Comparison of ENCODE assay signal across 8 cellular contexts in the genomic region with DNA sequence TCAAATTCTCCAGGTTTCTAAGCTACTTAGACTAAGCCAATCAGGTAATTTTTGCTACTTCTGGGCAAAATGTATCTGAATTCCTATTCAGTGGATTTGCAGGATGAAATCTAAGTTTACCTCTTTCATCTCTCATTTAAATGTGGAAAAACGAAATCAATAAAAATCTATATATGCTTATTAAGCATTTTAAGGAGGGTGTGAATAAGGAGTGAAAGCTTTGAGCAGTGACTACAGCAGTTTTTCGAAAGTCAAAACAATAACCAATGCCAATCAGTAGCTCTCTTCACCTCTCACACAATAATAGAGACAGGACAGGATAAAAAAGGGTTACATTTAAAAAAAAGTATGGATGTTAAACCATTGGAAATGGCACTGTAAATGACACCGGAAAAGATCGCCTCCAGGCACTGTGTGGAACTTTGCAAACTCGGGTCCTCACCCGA. TPM values are rescaled to one million over a fixed set of nuclear protein-coding genes. Genes with fewer than 3 reads are reported as not detected.
DNase-seq lines count a peak whose midpoint lies in the region; ATAC-seq and TF ChIP-seq lines count a peak whose summit lies in the region.

No MANE protein-coding gene starts in this region.

- TF ChIP-seq CTCF in HFFc6 (IDR thresholded peaks at IDR 0.05) = no peak
- no peak for TF ChIP-seq CTCF in WI38 (IDR thresholded peaks at IDR 0.05; ENCODE audit: low read depth, low read length)
- TF ChIP-seq CTCF in tibial artery (IDR thresholded peaks at IDR 0.05) = no peak

- H3K36me3 ChIP-seq in ES-I3 (ENCODE audit: insufficient read depth, low read length) (no peaks in the 10 kb centered on the region), tibial artery (no peaks in the 10 kb centered on the region)

- peaks cover 26% of the 10 kb centered on the region for H3K4me1 Mint-ChIP-seq in HFFc6 (ENCODE audit: low read depth)

- peak overlapping the region; percentile 99 for H3K9ac ChIP-seq in ES-I3 (ENCODE audit: low read depth, low read length)

- no peaks in the 10 kb centered on the region for H3K9me3 Mint-ChIP-seq in HFFc6

- H3K27me3 Mint-ChIP-seq in HFFc6 (ENCODE audit: insufficient read depth) = peaks cover 1% of the 10 kb centered on the region

- H3K4me3 ChIP-seq in WI38 (ENCODE audit: low read depth, low read length) (peak overlapping the region; percentile 92), iPS-18c (ENCODE audit: insufficient read depth, low read depth, low read length) (peak overlapping the region; percentile 15; the same call in 1 of the 2 replicates), tibial artery (peak overlapping the region; percentile 73 to 94)

- no peak for DNase-seq in HFFc6
- DNase-seq in tibial artery = no peak
- no peak for DNase-seq in ureter (ENCODE audit: low spot score)
- DNase-seq in activated gamma-delta T cell (lab: John Stamatoyannopoulos, UW) = no peak

- no peaks in the 10 kb centered on the region for H3K9me3 ChIP-seq in ES-I3 (ENCODE audit: control insufficient read depth, insufficient read depth, low read length)
- peaks cover 4% of the 10 kb centered on the region for H3K9me3 ChIP-seq in iPS-18c (ENCODE audit: control insufficient read depth, insufficient read depth, low read length)
- H3K9me3 ChIP-seq in tibial artery = no peaks in the 10 kb centered on the region

- no peak for ATAC-seq in GM21423 (IDR thresholded peaks at IDR 0.05; ENCODE audit: unreplicated experiment)

- peak overlapping the region; percentile 68 for H3K27ac Mint-ChIP-seq in HFFc6

- peak overlapping the region; percentile 93 for H3K4me3 Mint-ChIP-seq in HFFc6

- H3K36me3 Mint-ChIP-seq in HFFc6 (ENCODE audit: low read depth) = no peaks in the 10 kb centered on the region

- H3K4me1 ChIP-seq in ES-I3 (ENCODE audit: insufficient read depth, low read length) = no peaks in the 10 kb centered on the region; the same call in 1 of the 2 replicates
- H3K4me1 ChIP-seq in tibial artery = peaks cover 0 to 14% (median 6%) of the 10 kb centered on the region in 4 donors

- peak overlapping the region; percentile 88 to 98 for H3K27ac ChIP-seq in tibial artery

- intact Hi-C loops in tibial artery (cut with DNase I; ENCODE audit: low total_unique reads) = loop anchor here (10.0 kb wide), 1 partner anchor 1649 kb away; the partner anchor contains the start of gene TENT5A

- H3K27me3 ChIP-seq in tibial artery = no peaks in the 10 kb centered on the region

RNA-seq across cellular contexts. Expression of gene BCKDHB, which starts 0.5 kb away (rescaled TPM):
- 10 to 100 TPM; 16.7 to 20.2 (median 18.7) TPM for total RNA-seq in HFFc6 (2021; fragmentation: NEBNext Ultra II Directional; extraction: Animal tissue kit (Norgen Biotek cat#: 25700))
- 35.6 TPM for total RNA-seq in ureter

Comparison
In these comparisons a context has a peak if more than half of its experiments do, and no peak if none do; other contexts are left out.
1. H3K4me3 ChIP-seq: peak in every context shown above with its lines; median percentile 92 in WI38; 84 in tibial artery; 15 in iPS-18c.